Comparison of ENCODE assay signal across 9 cellular contexts in genomic region chr1:110341146-110341871, GRCh38. TPM values are rescaled to one million over a fixed set of nuclear protein-coding genes. Genes with fewer than 3 reads are reported as not detected.
DNase-seq lines count a peak whose midpoint lies in the region; ATAC-seq, FAIRE-seq and TF ChIP-seq lines count a peak whose summit lies in the region.
"Had no signal": no experiment of that assay in that cellular context is flagged by ENCODE, and none has a peak within 500 bp of the region (broad histone marks: within the 10 kb centered on the region; RNA-seq: fewer than 3 reads in every experiment).

No MANE protein-coding gene starts in this region.

- H3K4me2 ChIP-seq in HepG2 (ENCODE audit: low read depth, low read length) = peak overlapping the region; percentile 96

- in situ Hi-C loops in HepG2 (cut with HindIII; ENCODE audit: extremely low pct_ligation_motif_present, low pct_unique_long_range_greater_than_20kb) = no loop called here

- 90% methylated on average over 27 of the region's 27 CpGs for WGBS in HepG2 (ENCODE audit: low lambda C conversion rate)
- WGBS in right lobe of liver (ENCODE audit: insufficient coverage, low coverage, low lambda C conversion rate, missing lambda C conversion rate) = 89% methylated on average over 24 of the region's 27 CpGs
- WGBS in thyroid gland, 2 donors = 88 to 91% methylated on average over 23 to 27 of the region's 27 CpGs

- H3K4me1 ChIP-seq in HepG2 (ENCODE audit: insufficient read depth, low read length) (peaks cover 70% of the 10 kb centered on the region), right lobe of liver (peaks cover 0 to 74% (median 19%) of the 10 kb centered on the region in 4 donors), left ventricle myocardium inferior (peaks cover 93% of the 10 kb centered on the region), thoracic aorta (ENCODE audit: control insufficient read depth in 1 of 2, low read depth in 2 of 2) (peaks cover 41 to 62% of the 10 kb centered on the region in 2 donors), thyroid gland (peaks cover 34 to 59% of the 10 kb centered on the region in 2 donors)

- H3K79me2 ChIP-seq in HepG2 (ENCODE audit: insufficient read depth, low read length) = peaks cover 78% of the 10 kb centered on the region

- POLR2A ChIA-PET in HepG2 (lab: Yijun Ruan, JAX) = no interaction called here

- H3K27ac ChIP-seq in HepG2 (ENCODE audit: extremely low read length, insufficient read depth, low read length) (peak overlapping the region; percentile 31), right lobe of liver (no peak overlapping the region), left ventricle myocardium inferior (replicated peaks) (peak overlapping the region; percentile 99), thoracic aorta (no peak overlapping the region), thyroid gland (no peak overlapping the region)

- TF ChIP-seq CTCF in HepG2 (CRISPR knock-in tag; IDR thresholded peaks at IDR 0.05) (no peak), right lobe of liver (IDR thresholded peaks at IDR 0.05) (no peak), left ventricle myocardium inferior (IDR thresholded peaks at IDR 0.05; ENCODE audit: borderline replicate concordance) (no peak), thoracic aorta (IDR thresholded peaks at IDR 0.05) (no peak), thyroid gland (IDR thresholded peaks at IDR 0.05) (no peak)

- FAIRE-seq in HepG2 (lab: Jason Lieb, UNC) = no peak

- H4K20me1 ChIP-seq in HepG2 (ENCODE audit: insufficient read depth, low read length) = peaks cover 56% of the 10 kb centered on the region

- no peak overlapping the region for H2AFZ ChIP-seq in HepG2 (ENCODE audit: low read length)

- ATAC-seq in HepG2 (no peak), right lobe of liver (no peak), thoracic aorta (ENCODE audit: insufficient number of reproducible peaks, low FRiP score, low read depth) (no peak), GM21619 (IDR thresholded peaks at IDR 0.05; ENCODE audit: unreplicated experiment) (no peak), left colon (no peak)

- no TSS peak for BruUV-seq in HepG2 (replicated peaks; lab: Mats Ljungman, UMichigan)

- TF ChIP-seq RAD21 in HepG2 (CRISPR knock-in tag; IDR thresholded peaks at IDR 0.05) = no peak

- no peak for DNase-seq in HepG2 (ENCODE audit: low spot score)
- no peak for DNase-seq in right lobe of liver
- DNase-seq in RKO (ENCODE audit: low spot score) = peak; percentile 76
- no peak for DNase-seq in left ventricle myocardium inferior
- DNase-seq in thoracic aorta (ENCODE audit: low spot score) = no peak
- no peak for DNase-seq in thyroid gland
- no peak for DNase-seq in left colon
- DNase-seq: stimulated activated CD4-positive, alpha-beta T cell treated with anti-CD3 and anti-CD28 coated beads, Interleukin-2, amount 100 ng/mL, for 24 hours had no signal

- H3K27me3 ChIP-seq in HepG2 (ENCODE audit: control insufficient read depth in 1 of 2, insufficient read depth in 2 of 2, low read length in 2 of 2) (no peaks in the 10 kb centered on the region; a peak in 1 of 5 replicates), right lobe of liver (no peaks in the 10 kb centered on the region), left ventricle myocardium inferior (ENCODE audit: low read depth) (no peaks in the 10 kb centered on the region), thoracic aorta (replicated peaks; ENCODE audit: insufficient read depth) (no peaks in the 10 kb centered on the region), thyroid gland (no peaks in the 10 kb centered on the region)

- H3K4me3 ChIP-seq in HepG2 (replicated peaks in 1 of 3; ENCODE audit: insufficient read depth in 1 of 3, low read depth in 2 of 3, low read length in 3 of 3) (peak overlapping the region; percentile 81 to 91 (median 84)), right lobe of liver (no peak overlapping the region), left ventricle myocardium inferior (peak overlapping the region; percentile 95), thoracic aorta (peak overlapping the region; percentile 4), thyroid gland (replicated peaks in 1 of 3) (no peak overlapping the region)

- H3K9ac ChIP-seq in HepG2 (ENCODE audit: insufficient read depth, low read depth, low read length) = peak overlapping the region; percentile 97

- TF ChIP-seq POLR2A in HepG2 (IDR thresholded peaks at IDR 0.05; ENCODE audit: insufficient read depth in 1 of 2, low read depth in 2 of 2, low read length in 2 of 2) = no peak
- no peak for TF ChIP-seq POLR2A in right lobe of liver (IDR thresholded peaks at IDR 0.05)
- no peak for TF ChIP-seq POLR2A in thyroid gland (IDR thresholded peaks at IDR 0.05)

- CTCF ChIA-PET in HepG2 (lab: Yijun Ruan, JAX; ENCODE audit: low intra/inter-chr PET ratio, low total read pairs) = no interaction called here

- H3K9me3 ChIP-seq in HepG2 (ENCODE audit: low read length) (no peaks in the 10 kb centered on the region), right lobe of liver (no peaks in the 10 kb centered on the region), left ventricle myocardium inferior (replicated peaks) (no peaks in the 10 kb centered on the region), thoracic aorta (no peaks in the 10 kb centered on the region), thyroid gland (no peaks in the 10 kb centered on the region)

- no peak for TF ChIP-seq EP300 in HepG2 (IDR thresholded peaks at IDR 0.05; ENCODE audit: low read depth in 2 of 2, low read length in 2 of 2)
- TF ChIP-seq EP300 in HepG2 (CRISPR knock-in tag; IDR thresholded peaks at IDR 0.05; ENCODE audit: borderline replicate concordance) = no peak

- intact Hi-C loops in HepG2 (cut with micrococcal nuclease; ENCODE audit: unreplicated experiment) = no loop called here
- intact Hi-C loops in right lobe of liver (cut with DNase I) = loop anchor here in 1 of 2 donors (10.0 kb wide), 1 partner anchor 53 kb away; the partner anchor contains the start of gene SLC16A4
- intact Hi-C loops in left ventricle myocardium inferior (cut with micrococcal nuclease) = no loop called here
- intact Hi-C loops in thyroid gland (cut with DNase I) = loop anchor here (5.0 kb wide), 1 partner anchor 66 kb away; the partner anchor contains the start of gene LAMTOR5
- intact Hi-C loops in left colon (cut with DNase I, micrococcal nuclease) = no loop called here

- peaks cover 4 to 22% of the 10 kb centered on the region in 2 experiments; a peak in 4 of 5 replicates for H3K36me3 ChIP-seq in HepG2 (replicated peaks in 1 of 2; ENCODE audit: control insufficient read depth in 1 of 2, insufficient read depth in 2 of 2, low read length in 2 of 2)
- peaks cover 0 to 10% (median 3%) of the 10 kb centered on the region in 4 donors for H3K36me3 ChIP-seq in right lobe of liver
- H3K36me3 ChIP-seq in left ventricle myocardium inferior = peaks cover 29% of the 10 kb centered on the region
- H3K36me3 ChIP-seq in thoracic aorta = peaks cover 7% of the 10 kb centered on the region
- H3K36me3 ChIP-seq in thyroid gland = peaks cover 5 to 10% of the 10 kb centered on the region in 2 donors

RNA-seq across cellular contexts. Expression of gene RBM15, which starts 2.1 kb away (rescaled TPM):
- 35.2 and 36.4 TPM in 2 replicates for total RNA-seq in HepG2 (2016; rRNA removed; fragmentation: Illumina TruSeq; extraction: Trizol)
- 2.1 and 2.5 TPM in 2 replicates for total RNA-seq in HepG2 (2016; cell fraction: cytosol; rRNA removed; fragmentation: Illumina TruSeq; extraction: Trizol; ENCODE audit: low read depth)
- 31.0 and 35.2 TPM in 2 replicates for total RNA-seq in HepG2 (2016; cell fraction: insoluble cytoplasmic fraction; rRNA removed; fragmentation: Illumina TruSeq; extraction: Trizol)
- total RNA-seq in HepG2 (2016; cell fraction: membrane; rRNA removed; fragmentation: Illumina TruSeq; extraction: Trizol) = 7.5 and 9.4 TPM in 2 replicates
- 64.6 and 75.1 TPM in 2 replicates for total RNA-seq in HepG2 (2016; cell fraction: nucleus; rRNA removed; fragmentation: Illumina TruSeq; extraction: Trizol)
- polyA plus RNA-seq in HepG2 (2011; rRNA removed) = 12.1 and 13.5 TPM in 2 replicates
- polyA plus RNA-seq in HepG2 (2011; cell fraction: cytosol; rRNA removed) = 8.3 and 10.1 TPM in 2 replicates
- polyA plus RNA-seq in HepG2 (2011; cell fraction: nucleus; rRNA removed) = 23.5 and 29.1 TPM in 2 replicates
- polyA plus RNA-seq in HepG2 (2012) = 4.6 and 5.4 TPM in 2 replicates
- 0.16 and 0.34 TPM in 2 replicates for polyA plus RNA-seq in HepG2 (2016; cell fraction: cytosol; fragmentation: Illumina TruSeq; extraction: Trizol; ENCODE audit: low read depth)
- 9.6 TPM in 2 replicates for polyA plus RNA-seq in HepG2 (2016; cell fraction: insoluble cytoplasmic fraction; fragmentation: Illumina TruSeq; extraction: Trizol; ENCODE audit: low read depth)
- polyA plus RNA-seq in HepG2 (2016; cell fraction: membrane; fragmentation: Illumina TruSeq; extraction: Trizol; ENCODE audit: low read depth) = 1.00 and 1.3 TPM in 2 replicates
- polyA plus RNA-seq in HepG2 (2016; cell fraction: nucleus; fragmentation: Illumina TruSeq; extraction: Trizol; ENCODE audit: insufficient read depth, low read depth) = 12.8 and 15.7 TPM in 2 replicates
- 97.0 and 222 TPM in 2 replicates for polyA minus RNA-seq in HepG2 (2011; rRNA and poly(A)+ RNA removed; ENCODE audit: low replicate concordance)
- 20.9 and 22.2 TPM in 2 replicates for polyA minus RNA-seq in HepG2 (2011; cell fraction: cytosol; rRNA and poly(A)+ RNA removed)
- polyA minus RNA-seq in HepG2 (2011; cell fraction: nucleus; rRNA and poly(A)+ RNA removed) = 154 and 171 TPM in 2 replicates
- 10 to 100 TPM in 5 of 6 experiments, 1 to 10 TPM in 1; 8.9 to 15.1 (median 12.2) TPM for total RNA-seq in right lobe of liver
- total RNA-seq in left ventricle myocardium inferior = 12.6 TPM
- 10 to 100 TPM; 27.3 to 53.5 TPM for total RNA-seq in thoracic aorta
- total RNA-seq in thyroid gland = 10 to 100 TPM; 38.4 to 59.8 (median 40.7) TPM
- total RNA-seq in left colon = 10 to 100 TPM; 23.5 to 27.0 TPM

RNA-seq across cellular contexts. Expression of gene SLC16A4, which starts 49.5 kb away (rescaled TPM):
- total RNA-seq in HepG2 (2016; rRNA removed; fragmentation: Illumina TruSeq; extraction: Trizol) (0.60 and 1.1 TPM in 2 replicates), right lobe of liver (1 to 10 TPM in 5 of 6 experiments, under 1 TPM in 1; 0.49 to 4.0 (median 3.4) TPM), left ventricle myocardium inferior (3.3 TPM), thoracic aorta (10 to 100 TPM; 29.8 to 48.5 TPM), thyroid gland (10 to 100 TPM; 18.6 to 30.5 (median 25.8) TPM), left colon (1 to 10 TPM; 1.6 to 2.2 TPM)
- 0.20 and 0.26 TPM in 2 replicates for total RNA-seq in HepG2 (2016; cell fraction: cytosol; rRNA removed; fragmentation: Illumina TruSeq; extraction: Trizol; ENCODE audit: low read depth)
- total RNA-seq in HepG2 (2016; cell fraction: insoluble cytoplasmic fraction; rRNA removed; fragmentation: Illumina TruSeq; extraction: Trizol) = 0.49 and 0.63 TPM in 2 replicates
- 0.68 and 0.83 TPM in 2 replicates for total RNA-seq in HepG2 (2016; cell fraction: membrane; rRNA removed; fragmentation: Illumina TruSeq; extraction: Trizol)
- 0.72 and 1.0 TPM in 2 replicates for total RNA-seq in HepG2 (2016; cell fraction: nucleus; rRNA removed; fragmentation: Illumina TruSeq; extraction: Trizol)
- polyA plus RNA-seq in HepG2 (2011; rRNA removed) = 1.5 and 1.6 TPM in 2 replicates
- polyA plus RNA-seq in HepG2 (2011; cell fraction: cytosol; rRNA removed) = 0.63 and 1.4 TPM in 2 replicates
- polyA plus RNA-seq in HepG2 (2011; cell fraction: nucleus; rRNA removed) = 0.55 and 0.80 TPM in 2 replicates
- 0.76 and 1.2 TPM in 2 replicates for polyA plus RNA-seq in HepG2 (2012)
- polyA plus RNA-seq in HepG2 (2016; cell fraction: cytosol; fragmentation: Illumina TruSeq; extraction: Trizol; ENCODE audit: low read depth) = 0.19 and 0.45 TPM in 2 replicates
- 0.30 and 0.36 TPM in 2 replicates for polyA plus RNA-seq in HepG2 (2016; cell fraction: insoluble cytoplasmic fraction; fragmentation: Illumina TruSeq; extraction: Trizol; ENCODE audit: low read depth)
- 0.24 and 0.27 TPM in 2 replicates for polyA plus RNA-seq in HepG2 (2016; cell fraction: membrane; fragmentation: Illumina TruSeq; extraction: Trizol; ENCODE audit: low read depth)
- polyA plus RNA-seq in HepG2 (2016; cell fraction: nucleus; fragmentation: Illumina TruSeq; extraction: Trizol; ENCODE audit: insufficient read depth, low read depth) = 0.74 and 0.92 TPM in 2 replicates
- polyA minus RNA-seq in HepG2 (2011; rRNA and poly(A)+ RNA removed; ENCODE audit: low replicate concordance) = 0.54 and 2.2 TPM in 2 replicates
- 1.6 and 1.7 TPM in 2 replicates for polyA minus RNA-seq in HepG2 (2011; cell fraction: cytosol; rRNA and poly(A)+ RNA removed)
- polyA minus RNA-seq in HepG2 (2011; cell fraction: nucleus; rRNA and poly(A)+ RNA removed) = 0.77 and 0.99 TPM in 2 replicates

Comparison
In these comparisons a context has a peak if more than half of its experiments do, and no peak if none do; other contexts are left out.
1. H3K27ac ChIP-seq: peak in HepG2 (single experiment) and left ventricle myocardium inferior (single experiment); none in right lobe of liver (0 of 3), thoracic aorta (0 of 2) and thyroid gland (0 of 3).
2. H3K4me3 ChIP-seq: peak in HepG2 (3 of 3), left ventricle myocardium inferior (single experiment) and thoracic aorta (single experiment); none in right lobe of liver (0 of 3) and thyroid gland (0 of 3).